In the genomic region with DNA sequence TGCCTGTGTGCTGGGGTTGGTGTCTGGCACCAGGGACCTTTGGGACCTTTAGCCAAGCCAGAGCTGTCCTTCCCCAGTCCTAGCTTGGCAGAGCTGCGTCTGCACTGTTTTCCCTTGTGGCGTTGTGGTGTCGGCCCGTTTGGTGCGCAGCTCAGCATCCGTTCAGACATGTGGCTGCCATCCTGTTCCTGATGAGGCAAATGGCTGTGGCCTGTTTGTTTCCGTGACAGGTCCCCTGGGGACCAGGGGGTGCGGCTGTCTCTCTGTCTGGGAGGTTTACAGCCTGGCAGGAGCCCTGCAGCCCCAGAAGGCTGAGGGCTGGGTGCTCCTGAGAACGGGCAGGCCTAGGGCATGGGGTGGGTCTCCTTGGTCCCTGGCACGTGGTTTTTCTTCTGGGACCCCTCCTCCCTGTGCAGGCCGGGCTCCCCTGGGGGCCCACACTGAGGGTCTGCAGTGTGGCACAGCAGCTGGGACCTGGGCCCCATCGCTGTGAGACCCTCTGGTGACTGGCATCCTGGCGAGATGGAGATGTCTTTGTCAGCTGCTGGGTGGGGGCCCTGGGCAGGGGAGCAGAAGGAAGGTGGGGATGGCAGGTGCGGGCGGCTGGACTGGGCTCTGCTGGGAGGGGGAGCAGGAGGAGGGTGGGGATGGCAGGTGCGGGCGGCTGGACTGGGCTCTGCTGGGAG, we compare ENCODE assay signal across 1 cellular context.
TF ChIP-seq lines count a peak whose summit lies in the region.

No MANE protein-coding gene starts in this region.

TF ChIP-seq in neural cell, 6 proteins besides CTCF, POLR2A, EP300 and RAD21 (continued from another document):
- TF ChIP-seq, protein P1, sequence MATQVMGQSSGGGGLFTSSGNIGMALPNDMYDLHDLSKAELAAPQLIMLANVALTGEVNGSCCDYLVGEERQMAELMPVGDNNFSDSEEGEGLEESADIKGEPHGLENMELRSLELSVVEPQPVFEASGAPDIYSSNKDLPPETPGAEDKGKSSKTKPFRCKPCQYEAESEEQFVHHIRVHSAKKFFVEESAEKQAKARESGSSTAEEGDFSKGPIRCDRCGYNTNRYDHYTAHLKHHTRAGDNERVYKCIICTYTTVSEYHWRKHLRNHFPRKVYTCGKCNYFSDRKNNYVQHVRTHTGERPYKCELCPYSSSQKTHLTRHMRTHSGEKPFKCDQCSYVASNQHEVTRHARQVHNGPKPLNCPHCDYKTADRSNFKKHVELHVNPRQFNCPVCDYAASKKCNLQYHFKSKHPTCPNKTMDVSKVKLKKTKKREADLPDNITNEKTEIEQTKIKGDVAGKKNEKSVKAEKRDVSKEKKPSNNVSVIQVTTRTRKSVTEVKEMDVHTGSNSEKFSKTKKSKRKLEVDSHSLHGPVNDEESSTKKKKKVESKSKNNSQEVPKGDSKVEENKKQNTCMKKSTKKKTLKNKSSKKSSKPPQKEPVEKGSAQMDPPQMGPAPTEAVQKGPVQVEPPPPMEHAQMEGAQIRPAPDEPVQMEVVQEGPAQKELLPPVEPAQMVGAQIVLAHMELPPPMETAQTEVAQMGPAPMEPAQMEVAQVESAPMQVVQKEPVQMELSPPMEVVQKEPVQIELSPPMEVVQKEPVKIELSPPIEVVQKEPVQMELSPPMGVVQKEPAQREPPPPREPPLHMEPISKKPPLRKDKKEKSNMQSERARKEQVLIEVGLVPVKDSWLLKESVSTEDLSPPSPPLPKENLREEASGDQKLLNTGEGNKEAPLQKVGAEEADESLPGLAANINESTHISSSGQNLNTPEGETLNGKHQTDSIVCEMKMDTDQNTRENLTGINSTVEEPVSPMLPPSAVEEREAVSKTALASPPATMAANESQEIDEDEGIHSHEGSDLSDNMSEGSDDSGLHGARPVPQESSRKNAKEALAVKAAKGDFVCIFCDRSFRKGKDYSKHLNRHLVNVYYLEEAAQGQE (IDR thresholded peaks at IDR 0.05; ENCODE audit: borderline replicate concordance) = no peak
